In genomic region chr2:54776494-54776893, GRCh38 we compare ENCODE assay signal across 8 cellular contexts.
"Had no signal": no experiment of that assay in that cellular context is flagged by ENCODE, and none has a peak within 500 bp of the region (broad histone marks: within the 10 kb centered on the region; RNA-seq: fewer than 3 reads in every experiment).

No MANE protein-coding gene starts in this region.

- H3K9ac ChIP-seq: GM23248 had no signal

- H2AFZ ChIP-seq: GM23248 had no signal

- FAIRE-seq: HTR-8/SVneo had no signal

- H3K4me3 ChIP-seq: GM23248, HAP-1 had no signal

- H3K36me3 ChIP-seq: HAP-1 had no signal

- ATAC-seq: HCT116 had no signal

- H3K27ac ChIP-seq: GM23248 had no signal

- DNase-seq: GOT3, H7, HFFc6, KG1 had no signal
